In genomic region chr11:114060402-114061052, GRCh38 we compare ENCODE assay signal across 8 cellular contexts.
DNase-seq lines count a peak whose midpoint lies in the region; ATAC-seq lines count a peak whose summit lies in the region.

No MANE protein-coding gene starts in this region.

- H3K27ac ChIP-seq in caudate nucleus (ENCODE audit: low read depth, low read length): peak overlapping the region; percentile 93

- DNase-seq in D341Med (ENCODE audit: low spot score) (peak; percentile 66), OCI-M1 (lab: John Stamatoyannopoulos, UW) (peak; percentile 80), caudate nucleus (lab: John Stamatoyannopoulos, UW) (peak in 13 of 61 donors; percentile 13 to 56 (median 31)), kidney tubule cell (ENCODE audit: low spot score) (peak; percentile 17)
- DNase-seq in stimulated activated naive CD4-positive, alpha-beta T cell treated with Interleukin-2 at 50 U/mL for 16 hours (lab: John Stamatoyannopoulos, UW): peak; percentile 18

- ATAC-seq in GM19023 (IDR thresholded peaks at IDR 0.05; ENCODE audit: unreplicated experiment): no peak
- ATAC-seq in GM21576 (IDR thresholded peaks at IDR 0.05; ENCODE audit: unreplicated experiment): no peak
- no peak for ATAC-seq in GM18520 (IDR thresholded peaks at IDR 0.05; ENCODE audit: unreplicated experiment)
